11 cellular contexts compared by ENCODE assay signal in the genomic region with DNA sequence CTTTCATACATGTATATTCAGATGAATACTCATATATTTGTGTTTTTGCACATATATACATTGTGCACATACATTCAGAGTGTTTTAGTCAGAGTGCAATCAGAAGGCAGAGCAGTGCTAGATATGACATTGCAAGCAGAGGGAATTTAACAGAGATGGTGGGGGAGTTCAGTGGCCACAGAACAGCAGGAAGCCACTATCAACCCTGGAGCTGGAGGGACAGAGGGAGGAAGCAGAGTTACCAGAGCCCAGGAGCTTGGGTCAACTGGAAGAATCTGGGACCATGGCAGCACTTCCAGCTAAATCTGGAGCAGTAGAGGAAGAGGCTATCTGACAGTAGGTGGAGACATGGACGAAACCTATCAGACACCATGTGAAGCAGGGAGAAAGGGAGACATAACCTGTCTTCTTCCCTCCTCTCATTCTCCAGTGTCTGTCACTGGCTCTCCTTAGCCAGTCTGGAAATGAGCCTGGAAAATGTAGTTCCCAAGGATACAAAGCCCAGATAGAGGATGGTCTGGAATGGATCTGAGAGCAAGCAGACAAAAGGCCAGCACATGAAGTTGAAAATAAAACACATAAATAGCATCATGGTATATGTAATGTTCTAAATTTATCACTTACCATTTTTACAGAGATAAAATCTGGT. TPM values are rescaled to one million over a fixed set of nuclear protein-coding genes. Genes with fewer than 3 reads are reported as not detected.
DNase-seq lines count a peak whose midpoint lies in the region; ATAC-seq, FAIRE-seq and TF ChIP-seq lines count a peak whose summit lies in the region.
"Had no signal": no experiment of that assay in that cellular context is flagged by ENCODE, and none has a peak within 500 bp of the region (broad histone marks: within the 10 kb centered on the region; RNA-seq: fewer than 3 reads in every experiment).

No MANE protein-coding gene starts in this region.

- intact Hi-C loops in Right ventricle myocardium superior (cut with DNase I) (no loop called here), prostate gland (cut with DNase I) (no loop called here)

- no peaks in the 10 kb centered on the region for H3K4me1 ChIP-seq in small intestine (ENCODE audit: control insufficient read depth in 2 of 2, insufficient read depth in 1 of 2, low read depth in 1 of 2, low read length in 1 of 2)
- no peaks in the 10 kb centered on the region for H3K4me1 ChIP-seq in prostate gland (replicated peaks)
- no peaks in the 10 kb centered on the region for H3K4me1 ChIP-seq in HAP-1
- H3K4me1 ChIP-seq in trophoblast cell (ENCODE audit: control insufficient read depth in 1 of 2, insufficient read depth in 2 of 2, low read length in 2 of 2), result peaks cover 5 to 12% of the 10 kb centered on the region in 2 experiments

- no peak overlapping the region for H2AK5ac ChIP-seq in trophoblast cell (ENCODE audit: low read length)

- no peak overlapping the region for H3K18ac ChIP-seq in trophoblast cell (ENCODE audit: low read length)

- H3K27ac ChIP-seq in SU-DHL-6 (ENCODE audit: low read depth, low read length) (peak overlapping the region; percentile 92), small intestine (ENCODE audit: low read depth in 1 of 2, low read length in 1 of 2) (peak overlapping the region; percentile 23 to 56), prostate gland (no peak overlapping the region), trophoblast cell (ENCODE audit: low read depth, low read length) (no peak overlapping the region)
- H3K27ac ChIP-seq: testis had no signal

- H4K8ac ChIP-seq in trophoblast cell (ENCODE audit: low read depth, low read length), result no peak overlapping the region

- no peak for DNase-seq in Right ventricle myocardium superior
- DNase-seq in small intestine, result no peak
- no peak for DNase-seq in prostate gland (ENCODE audit: low spot score)
- no peak for DNase-seq in HAP-1 (ENCODE audit: low spot score in 2 of 2)
- DNase-seq in trophoblast cell, result no peak
- DNase-seq: activated naive CD4-positive, alpha-beta T cell treated with anti-CD3 and anti-CD28 coated beads, Interleukin-2, amount 10 ng/mL, durations not matched to agents 7 days and 5 days; DMS 273 treated with DMSO at 0.1 percent for 48 hours; testis had no signal

- H3K4me2 ChIP-seq in SU-DHL-6 (ENCODE audit: low read depth, low read length, poor library complexity, severe bottlenecking) (peak overlapping the region; percentile 57), trophoblast cell (ENCODE audit: low read length) (no peak overlapping the region)

- H3K27me3 ChIP-seq in SU-DHL-6 (ENCODE audit: low read length) (no peaks in the 10 kb centered on the region), small intestine (ENCODE audit: control insufficient read depth in 2 of 2, insufficient read depth in 2 of 2, low read length in 2 of 2) (no peaks in the 10 kb centered on the region), prostate gland (replicated peaks; ENCODE audit: insufficient read depth) (no peaks in the 10 kb centered on the region), HAP-1 (ENCODE audit: low read depth) (no peaks in the 10 kb centered on the region), trophoblast cell (ENCODE audit: insufficient read depth, low read length) (no peaks in the 10 kb centered on the region)
- H3K27me3 ChIP-seq: testis had no signal

- TF ChIP-seq POLR2A in GM15510 (IDR thresholded peaks at IDR 0.05; ENCODE audit: borderline replicate concordance, extremely low read depth, insufficient read length), result peak; percentile 4
- no peak for TF ChIP-seq POLR2A in prostate gland (IDR thresholded peaks at IDR 0.05)

- H4K12ac ChIP-seq in trophoblast cell (ENCODE audit: low read depth, low read length), result no peak overlapping the region

- peaks cover 51% of the 10 kb centered on the region for H3F3A ChIP-seq in SU-DHL-6 (ENCODE audit: insufficient read depth)

- H3K4me3 ChIP-seq in SU-DHL-6 (ENCODE audit: insufficient read depth, low read length, poor library complexity, severe bottlenecking) (peak overlapping the region; percentile 3), small intestine (ENCODE audit: low read depth in 1 of 2, low read length in 2 of 2) (no peak overlapping the region), prostate gland (no peak overlapping the region), HAP-1 (no peak overlapping the region), trophoblast cell (ENCODE audit: low read depth, low read length) (no peak overlapping the region)
- H3K4me3 ChIP-seq: testis had no signal

- peak; percentile 84 for ATAC-seq in Right ventricle myocardium superior (ENCODE audit: poor library complexity)
- no peak for ATAC-seq in HG02759 (IDR thresholded peaks at IDR 0.05; ENCODE audit: unreplicated experiment)

- no peaks in the 10 kb centered on the region for H4K20me1 ChIP-seq in SU-DHL-6 (ENCODE audit: low read depth, low read length)

- H2AFZ ChIP-seq in SU-DHL-6 (ENCODE audit: low read depth, low read length, severe bottlenecking) (no peak overlapping the region), trophoblast cell (ENCODE audit: insufficient read depth, low read length, poor library complexity) (no peak overlapping the region)

- H3K36me3 ChIP-seq in SU-DHL-6 (ENCODE audit: low read length) (no peaks in the 10 kb centered on the region), small intestine (ENCODE audit: control insufficient read depth in 2 of 2, insufficient read depth in 2 of 2, low read length in 2 of 2) (no peaks in the 10 kb centered on the region), prostate gland (no peaks in the 10 kb centered on the region), HAP-1 (replicated peaks) (no peaks in the 10 kb centered on the region), trophoblast cell (ENCODE audit: control insufficient read depth in 1 of 2, insufficient read depth in 2 of 2, low read length in 2 of 2) (no peaks in the 10 kb centered on the region)

- H3K14ac ChIP-seq in trophoblast cell (ENCODE audit: low read length), result no peak overlapping the region

- no peaks in the 10 kb centered on the region for H3K79me2 ChIP-seq in SU-DHL-6 (ENCODE audit: insufficient read depth, low read length)
- no peaks in the 10 kb centered on the region for H3K79me2 ChIP-seq in trophoblast cell (ENCODE audit: control insufficient read depth, insufficient read depth, low read length, poor library complexity)

- H3K9me3 ChIP-seq in SU-DHL-6 (ENCODE audit: insufficient read depth, low read length) (no peaks in the 10 kb centered on the region), small intestine (ENCODE audit: control insufficient read depth, low read depth) (no peaks in the 10 kb centered on the region), prostate gland (no peaks in the 10 kb centered on the region), HAP-1 (no peaks in the 10 kb centered on the region), trophoblast cell (ENCODE audit: insufficient read depth, low read depth, low read length) (no peaks in the 10 kb centered on the region)
- H3K9me3 ChIP-seq: testis had no signal

- H3K4ac ChIP-seq in trophoblast cell (ENCODE audit: low read depth, low read length), result no peak overlapping the region

- H3K9me2 ChIP-seq in SU-DHL-6 (replicated peaks; ENCODE audit: insufficient read depth, low read length), result no peaks in the 10 kb centered on the region

- in situ Hi-C loops in HAP-1 (cut with MboI; ENCODE audit: low sequenced_read_pairs), result no loop called here

- no peak overlapping the region for H2BK120ac ChIP-seq in trophoblast cell (ENCODE audit: insufficient read depth, low read length, poor library complexity)

- no peaks in the 10 kb centered on the region for H3K79me1 ChIP-seq in trophoblast cell (ENCODE audit: low read length)

- no peak overlapping the region for H2BK5ac ChIP-seq in trophoblast cell (ENCODE audit: low read depth, low read length, poor library complexity)

- FAIRE-seq in small intestine (lab: Jason Lieb, UNC), result no peak

- H3K9ac ChIP-seq in SU-DHL-6 (ENCODE audit: low read length), result peak overlapping the region; percentile 44
- H3K9ac ChIP-seq in trophoblast cell (ENCODE audit: low read length), result no peak overlapping the region

- H3K23ac ChIP-seq in trophoblast cell (ENCODE audit: low read length), result no peak overlapping the region

- H4K91ac ChIP-seq in trophoblast cell (ENCODE audit: low read depth, low read length), result no peak overlapping the region

- no peak for TF ChIP-seq CTCF in SU-DHL-6 (IDR thresholded peaks at IDR 0.05; ENCODE audit: insufficient read depth, low read length, poor library complexity, severe bottlenecking)
- no peak for TF ChIP-seq CTCF in prostate gland (IDR thresholded peaks at IDR 0.05)

- H2BK12ac ChIP-seq in trophoblast cell (ENCODE audit: low read length), result no peak overlapping the region

- 52 to 93% (median 71%) methylated on average over 1 of the region's 1 CpG for WGBS in small intestine, 3 donors
- 72% methylated on average over 1 of the region's 1 CpG for WGBS in prostate gland
- no CpG with 5 or more reads among the region's 1 CpG for WGBS in trophoblast cell (ENCODE audit: extremely low coverage, insufficient coverage, insufficient read length)

RNA-seq across cellular contexts. Expression of gene HERPUD2, which starts 33.6 kb away (rescaled TPM):
- total RNA-seq in Right ventricle myocardium superior (13.5 TPM), prostate gland (10 to 100 TPM; 25.3 to 58.3 TPM)
- 10 to 100 TPM in 1 of 3 donors, 1 to 10 TPM in 2; 8.9 to 10.2 (median 10.0) TPM for polyA plus RNA-seq in small intestine
- 41.0 and 43.0 TPM in 2 replicates for polyA plus RNA-seq in trophoblast cell (2013)

Comparison
In these comparisons a context has a peak if more than half of its experiments do, and no peak if none do; other contexts are left out.
1. H3K27ac ChIP-seq: peak in SU-DHL-6 (single experiment) and small intestine (2 of 2); none in prostate gland (0 of 2) and trophoblast cell (single experiment).